ENCODE assay signal across 25 cellular contexts in the genomic region with DNA sequence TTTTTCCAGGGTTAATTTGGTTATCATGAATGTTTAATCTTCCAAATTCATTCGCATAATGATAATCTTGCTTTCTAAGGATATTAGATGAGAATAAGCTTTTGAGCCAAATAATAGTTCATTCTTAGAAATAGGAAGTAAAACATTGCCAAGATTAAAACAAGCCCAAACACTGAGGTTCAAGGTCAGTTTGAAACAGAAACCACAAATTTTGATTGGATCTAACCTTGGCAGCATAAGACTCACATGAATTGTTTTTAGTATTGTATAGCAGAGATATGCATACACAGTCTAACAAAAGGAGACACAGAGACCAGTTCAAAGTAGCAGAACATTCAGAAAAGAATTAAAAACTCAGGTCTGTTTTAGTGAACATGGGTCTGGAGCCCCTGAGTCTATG. TPM values are rescaled to one million over a fixed set of nuclear protein-coding genes. Genes with fewer than 3 reads are reported as not detected.
"Had no signal": no experiment of that assay in that cellular context is flagged by ENCODE, and none has a peak within 500 bp of the region (broad histone marks: within the 10 kb centered on the region; RNA-seq: fewer than 3 reads in every experiment).

No MANE protein-coding gene starts in this region.

- H3K4me3 Mint-ChIP-seq: activated CD4-positive, alpha-beta memory T cell treated with anti-CD3 and anti-CD28 coated beads for 36 hours; activated naive CD4-positive, alpha-beta T cell treated with anti-CD3 and anti-CD28 coated beads for 36 hours; activated naive CD8-positive, alpha-beta T cell treated with anti-CD3 and anti-CD28 coated beads, Interleukin-2, amount 10 ng/mL, durations not matched to agents 7 days and 5 days; memory B cell; nephron had no signal

- ATAC-seq: body of pancreas; gastrocnemius medialis; left cardiac atrium; psoas muscle; stimulated activated naive CD8-positive, alpha-beta T cell treated with anti-CD3 and anti-CD28 coated beads, Interleukin-15, Interleukin-2, amounts not matched to agents 100 U/mL and 50 U/mL, for 24 hours had no signal

- H3K36me3 Mint-ChIP-seq: activated CD4-positive, alpha-beta memory T cell treated with anti-CD3 and anti-CD28 coated beads for 36 hours; activated naive CD8-positive, alpha-beta T cell treated with anti-CD3 and anti-CD28 coated beads, Interleukin-2, amount 10 ng/mL, durations not matched to agents 7 days and 5 days; memory B cell had no signal

- H3K4me1 Mint-ChIP-seq: activated naive CD8-positive, alpha-beta T cell treated with anti-CD3 and anti-CD28 coated beads, Interleukin-2, amount 10 ng/mL, durations not matched to agents 7 days and 5 days; memory B cell had no signal

- DNase-seq: activated CD4-positive, alpha-beta memory T cell treated with anti-CD3 and anti-CD28 coated beads for 36 hours; activated CD4-positive, alpha-beta T cell treated with anti-CD3 and anti-CD28 coated beads for 48 hours; activated naive CD4-positive, alpha-beta T cell treated with anti-CD3 and anti-CD28 coated beads for 36 hours; activated naive CD8-positive, alpha-beta T cell treated with anti-CD3 and anti-CD28 coated beads, Interleukin-2, amount 10 ng/mL, durations not matched to agents 7 days and 5 days; activated T-cell treated with anti-CD3 and anti-CD28 coated beads, Interleukin-2, amount 50 U/mL, for 48 hours; amniotic stem cell; body of pancreas; effector CD4-positive, alpha-beta T cell; gastrocnemius medialis; head of caudate nucleus; hypothalamus; left cardiac atrium; pancreas; psoas muscle; stimulated activated CD4-positive, alpha-beta T cell treated with anti-CD3 and anti-CD28 coated beads, Interleukin-12 subunit alpha, Interleukin-12 subunit beta, amount 100 ng/mL, for 4 hours; stimulated activated CD4-positive, alpha-beta T cell treated with anti-CD3 and anti-CD28 coated beads, Interleukin-4, amount 100 ng/mL, for 4 hours; stimulated activated naive CD8-positive, alpha-beta T cell treated with anti-CD3 and anti-CD28 coated beads, Interleukin-15, Interleukin-2, amounts not matched to agents 100 U/mL and 50 U/mL, for 24 hours; substantia nigra; T-helper 9 cell; thyroid gland had no signal

- H3K4me1 ChIP-seq: gastrocnemius medialis, psoas muscle, right atrium auricular region, thyroid gland had no signal

- H3K27ac ChIP-seq: body of pancreas, cardiac muscle cell, gastrocnemius medialis, neutrophil, pancreas, psoas muscle, right atrium auricular region, thyroid gland had no signal

- H3K27me3 ChIP-seq: body of pancreas, cardiac muscle cell, gastrocnemius medialis, neutrophil, pancreas, right atrium auricular region, thyroid gland had no signal

- H3K4me3 ChIP-seq: body of pancreas, cardiac muscle cell, gastrocnemius medialis, pancreas, psoas muscle, right atrium auricular region, thyroid gland had no signal

- H3K27ac Mint-ChIP-seq: activated CD4-positive, alpha-beta memory T cell treated with anti-CD3 and anti-CD28 coated beads for 36 hours; activated naive CD4-positive, alpha-beta T cell treated with anti-CD3 and anti-CD28 coated beads for 36 hours; activated naive CD8-positive, alpha-beta T cell treated with anti-CD3 and anti-CD28 coated beads, Interleukin-2, amount 10 ng/mL, durations not matched to agents 7 days and 5 days; memory B cell; nephron had no signal

- H3K9me3 ChIP-seq: body of pancreas, gastrocnemius medialis, neutrophil, pancreas, psoas muscle, right atrium auricular region, thyroid gland had no signal

- H3K27me3 Mint-ChIP-seq: activated CD4-positive, alpha-beta memory T cell treated with anti-CD3 and anti-CD28 coated beads for 36 hours; memory B cell had no signal

- H3K36me3 ChIP-seq: cardiac muscle cell, gastrocnemius medialis, neutrophil, pancreas, right atrium auricular region, thyroid gland had no signal

- H3K9me3 Mint-ChIP-seq: activated CD4-positive, alpha-beta memory T cell treated with anti-CD3 and anti-CD28 coated beads for 36 hours; activated naive CD4-positive, alpha-beta T cell treated with anti-CD3 and anti-CD28 coated beads for 36 hours; activated naive CD8-positive, alpha-beta T cell treated with anti-CD3 and anti-CD28 coated beads, Interleukin-2, amount 10 ng/mL, durations not matched to agents 7 days and 5 days; memory B cell had no signal

RNA-seq across cellular contexts. Expression of a gene that starts 43.4 kb away (rescaled TPM):
- total RNA-seq: activated naive CD4-positive, alpha-beta T cell treated with anti-CD3 and anti-CD28 coated beads for 36 hours had no signal
